8 cellular contexts compared by ENCODE assay signal in genomic region chr9:127785023-127785932, GRCh38. TPM values are rescaled to one million over a fixed set of nuclear protein-coding genes. Genes with fewer than 3 reads are reported as not detected.
DNase-seq lines count a peak whose midpoint lies in the region; ATAC-seq and TF ChIP-seq lines count a peak whose summit lies in the region.

No MANE protein-coding gene starts in this region.

- H3K4me3 Mint-ChIP-seq in activated T-cell treated with anti-CD3 and anti-CD28 coated beads, Interleukin-2, amount 50 U/mL, for 4 hours: peak overlapping the region; percentile 95

- peak; percentile 41 for ATAC-seq in GM21526 (IDR thresholded peaks at IDR 0.05; ENCODE audit: low FRiP score, unreplicated experiment)
- peak; percentile 57 to 61 for ATAC-seq in activated T-cell treated with anti-CD3 and anti-CD28 coated beads, Interleukin-2, amount 50 U/mL, for 4 hours

- H3K36me3 Mint-ChIP-seq in activated T-cell treated with anti-CD3 and anti-CD28 coated beads, Interleukin-2, amount 50 U/mL, for 4 hours (ENCODE audit: insufficient read depth): peaks cover 29% of the 10 kb centered on the region

- H3K36me3 ChIP-seq in esophagus (ENCODE audit: control insufficient read depth in 2 of 2, insufficient read depth in 2 of 2, low read length in 1 of 2): peaks cover 13 to 25% of the 10 kb centered on the region in 2 donors
- peaks cover 30 to 38% of the 10 kb centered on the region in 2 donors for H3K36me3 ChIP-seq in muscle layer of duodenum (ENCODE audit: control insufficient read depth in 1 of 2, insufficient read depth in 2 of 2, low read length in 2 of 2)

- H3K4me1 ChIP-seq in esophagus (ENCODE audit: control insufficient read depth in 2 of 2, insufficient read depth in 2 of 2, low read length in 1 of 2): peaks cover 0 to 3% of the 10 kb centered on the region in 2 donors
- peaks cover 5 to 20% of the 10 kb centered on the region in 2 donors for H3K4me1 ChIP-seq in muscle layer of duodenum (ENCODE audit: control insufficient read depth in 1 of 2, insufficient read depth in 2 of 2, low read length in 2 of 2)

- H3K4me1 Mint-ChIP-seq in activated T-cell treated with anti-CD3 and anti-CD28 coated beads, Interleukin-2, amount 50 U/mL, for 4 hours (ENCODE audit: low read depth): peaks cover 75% of the 10 kb centered on the region

- H3K27me3 ChIP-seq in esophagus (ENCODE audit: control insufficient read depth in 1 of 2, insufficient read depth in 2 of 2, low read length in 2 of 2) (no peaks in the 10 kb centered on the region), muscle layer of duodenum (ENCODE audit: low read depth, low read length) (no peaks in the 10 kb centered on the region)

- H3K27ac ChIP-seq in esophagus (ENCODE audit: low read depth in 2 of 2, low read length in 1 of 2) (peak overlapping the region; percentile 91 to 95), muscle layer of duodenum (ENCODE audit: low read length) (no peak overlapping the region)

- H3K9me3 ChIP-seq in esophagus (ENCODE audit: control insufficient read depth in 2 of 2, insufficient read depth in 1 of 2, low read depth in 1 of 2, low read length in 1 of 2) (no peaks in the 10 kb centered on the region), muscle layer of duodenum (ENCODE audit: control insufficient read depth in 1 of 2, low read length in 2 of 2) (no peaks in the 10 kb centered on the region)

- 0% methylated on average over 57 to 118 of the region's 123 CpGs for WGBS in esophagus, 2 donors

- H3K9me3 Mint-ChIP-seq in activated T-cell treated with anti-CD3 and anti-CD28 coated beads, Interleukin-2, amount 50 U/mL, for 4 hours: no peaks in the 10 kb centered on the region

- DNase-seq in DMS153 (lab: John Stamatoyannopoulos, UW): peak; percentile 70
- peak; percentile 96 for DNase-seq in HuH-7.5 (ENCODE audit: low spot score)
- peak; percentile 87 for DNase-seq in activated T-cell treated with anti-CD3 and anti-CD28 coated beads, Interleukin-2, amount 50 U/mL, for 4 hours
- peak; percentile 79 to 86 for DNase-seq in stimulated activated CD8-positive, alpha-beta memory T cell treated with anti-CD3 and anti-CD28 coated beads, Interleukin-7, amount 100 ng/mL, for 4 hours (ENCODE audit: low read depth in 2 of 2)

- no peaks in the 10 kb centered on the region for H3K27me3 Mint-ChIP-seq in activated T-cell treated with anti-CD3 and anti-CD28 coated beads, Interleukin-2, amount 50 U/mL, for 4 hours (ENCODE audit: low read depth)

- H3K4me3 ChIP-seq in esophagus (ENCODE audit: low read depth in 1 of 2, low read length in 2 of 2) (peak overlapping the region; percentile 78 to 91), muscle layer of duodenum (ENCODE audit: low read depth in 1 of 2, low read length in 2 of 2) (peak overlapping the region; percentile 39 to 99)

TF ChIP-seq in PFSK-1, 5 proteins besides CTCF, POLR2A, EP300 and RAD21:
- TF ChIP-seq POLR2AphosphoS5 (IDR thresholded peaks at IDR 0.05; ENCODE audit: low read depth, low read length) (no peak), FOXP2 (optimal IDR thresholded peaks at IDR 0.05; ENCODE audit: borderline replicate concordance, extremely low read depth, extremely low read length, insufficient read depth) (peak; percentile 63)

RNA-seq across cellular contexts. Expression of gene CDK9, which starts 0.6 kb away (rescaled TPM):
- polyA plus RNA-seq in PFSK-1 (2012; ENCODE audit: insufficient read length, low read depth): 123 TPM
- total RNA-seq in activated T-cell treated with anti-CD3 and anti-CD28 coated beads, Interleukin-2, amount 50 U/mL, for 4 hours: 10 to 100 TPM; 66.9 to 91.5 (median 82.5) TPM
- polyA plus RNA-seq in esophagus: 10 to 100 TPM; 34.2 to 44.2 TPM

RNA-seq across cellular contexts. Expression of gene SH2D3C, which starts 6.8 kb away (rescaled TPM):
- 2.2 TPM for polyA plus RNA-seq in PFSK-1 (2012; ENCODE audit: insufficient read length, low read depth)
- 10 to 100 TPM in 1 of 3 donors, 1 to 10 TPM in 2; 5.9 to 10.8 (median 7.0) TPM for total RNA-seq in activated T-cell treated with anti-CD3 and anti-CD28 coated beads, Interleukin-2, amount 50 U/mL, for 4 hours
- polyA plus RNA-seq in esophagus: 1 to 10 TPM; 2.8 to 3.2 TPM

RNA-seq across cellular contexts. Expression of gene FPGS, which starts 17.4 kb away (rescaled TPM):
- 84.8 TPM for polyA plus RNA-seq in PFSK-1 (2012; ENCODE audit: insufficient read length, low read depth)
- 100 to 1,000 TPM; 137 to 149 (median 141) TPM for total RNA-seq in activated T-cell treated with anti-CD3 and anti-CD28 coated beads, Interleukin-2, amount 50 U/mL, for 4 hours
- 10 to 100 TPM; 28.7 to 31.5 TPM for polyA plus RNA-seq in esophagus

RNA-seq across cellular contexts. Expression of gene TOR2A, which starts 50.2 kb away (rescaled TPM):
- polyA plus RNA-seq in PFSK-1 (2012; ENCODE audit: insufficient read length, low read depth): 23.1 TPM
- 10 to 100 TPM; 19.8 to 23.6 (median 20.1) TPM for total RNA-seq in activated T-cell treated with anti-CD3 and anti-CD28 coated beads, Interleukin-2, amount 50 U/mL, for 4 hours
- 10 to 100 TPM; 10.0 to 13.2 TPM for polyA plus RNA-seq in esophagus
